In the genomic region with DNA sequence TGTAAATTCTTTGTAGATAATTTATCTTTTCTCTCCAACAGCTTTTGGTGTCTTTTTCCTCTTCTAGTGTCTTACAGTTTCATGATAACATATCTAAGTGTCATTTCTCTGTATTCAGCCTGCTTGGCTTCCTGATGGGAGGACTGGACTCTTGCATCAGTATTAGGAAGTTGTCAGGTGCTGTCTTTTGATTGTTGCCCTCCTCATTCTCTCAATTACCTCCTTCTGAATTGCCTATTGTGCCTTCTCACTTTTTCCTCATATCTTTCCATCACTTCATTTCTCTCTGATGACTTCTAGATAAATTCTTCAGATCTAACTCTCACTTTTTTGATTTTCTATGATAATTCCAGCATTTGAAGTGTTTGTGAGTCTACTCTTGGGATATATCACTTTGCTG, we compare ENCODE assay signal across 20 cellular contexts.
"Had no signal": no experiment of that assay in that cellular context is flagged by ENCODE, and none has a peak within 500 bp of the region (broad histone marks: within the 10 kb centered on the region; RNA-seq: fewer than 3 reads in every experiment).

No MANE protein-coding gene starts in this region.

- H3K9me3 Mint-ChIP-seq: activated CD8-positive, alpha-beta T cell treated with anti-CD3 and anti-CD28 coated beads for 36 hours; activated T-cell treated with anti-CD3 and anti-CD28 coated beads, Interleukin-2, amount 50 U/mL, for 4 hours; activated T-helper 17 cell treated with anti-CD3 and anti-CD28 coated beads, Interleukin-2, amount 50 U/mL, for 72 hours had no signal

- H3K4me3 Mint-ChIP-seq: activated B cell treated with CpG ODN at 0.5 μM for 24 hours; activated CD8-positive, alpha-beta T cell treated with anti-CD3 and anti-CD28 coated beads for 36 hours; activated naive CD8-positive, alpha-beta T cell; activated T-cell treated with anti-CD3 and anti-CD28 coated beads, Interleukin-2, amount 50 U/mL, for 4 hours; activated T-helper 17 cell treated with anti-CD3 and anti-CD28 coated beads, Interleukin-2, amount 50 U/mL, for 72 hours had no signal

- H3K27ac Mint-ChIP-seq: activated B cell treated with CpG ODN at 0.5 μM for 24 hours; activated CD8-positive, alpha-beta T cell treated with anti-CD3 and anti-CD28 coated beads for 36 hours; activated naive CD8-positive, alpha-beta T cell; activated T-helper 17 cell treated with anti-CD3 and anti-CD28 coated beads, Interleukin-2, amount 50 U/mL, for 72 hours had no signal

- H3K27me3 ChIP-seq: body of pancreas, esophagus squamous epithelium, gastroesophageal sphincter, heart right ventricle, hepatocyte had no signal

- H3K36me3 ChIP-seq: esophagus squamous epithelium, gastroesophageal sphincter, heart right ventricle, WERI-Rb-1 had no signal

- ATAC-seq: activated T-cell treated with anti-CD3 and anti-CD28 coated beads, Interleukin-2, amount 50 U/mL, for 4 hours; activated T-helper 17 cell treated with anti-CD3 and anti-CD28 coated beads, Interleukin-2, amount 50 U/mL, for 72 hours had no signal

- H3K4me3 ChIP-seq: body of pancreas, esophagus squamous epithelium, gastroesophageal sphincter, heart right ventricle, hepatocyte had no signal

- H3K36me3 Mint-ChIP-seq: activated naive CD8-positive, alpha-beta T cell had no signal

- H3K27me3 Mint-ChIP-seq: activated naive CD8-positive, alpha-beta T cell had no signal

- DNase-seq: activated B cell treated with CpG ODN at 0.5 μM for 24 hours; activated CD4-positive, alpha-beta T cell treated with anti-CD3 and anti-CD28 coated beads for 48 hours; activated CD4-positive, alpha-beta T cell treated with anti-CD3 and anti-CD28 coated beads, Interleukin-2, amount 50 U/mL, for 1 hour; activated CD8-positive, alpha-beta memory T cell treated with anti-CD3 and anti-CD28 coated beads for 24 hours; activated effector memory CD4-positive, alpha-beta T cell treated with Interleukin-2 at 50 U/mL for 16 hours; activated gamma-delta T cell treated with Interleukin-2 at 50 U/mL for 16 hours; activated naive CD4-positive, alpha-beta T cell treated with anti-CD3 and anti-CD28 coated beads, Interleukin-2, amount 50 U/mL, for 16 hours; activated naive CD4-positive, alpha-beta T cell treated with Interleukin-2 at 50 U/mL for 16 hours; activated T-cell treated with anti-CD3 and anti-CD28 coated beads, Interleukin-2, amount 50 U/mL, for 4 hours; cortex of kidney; effector CD4-positive, alpha-beta T cell; esophagus squamous epithelium had no signal

- H3K4me2 ChIP-seq: hepatocyte had no signal

- H3K4me1 Mint-ChIP-seq: activated B cell treated with CpG ODN at 0.5 μM for 24 hours; activated T-helper 17 cell treated with anti-CD3 and anti-CD28 coated beads, Interleukin-2, amount 50 U/mL, for 72 hours had no signal

- H3K79me2 ChIP-seq: hepatocyte had no signal

- H3K9me3 ChIP-seq: body of pancreas, esophagus squamous epithelium, gastroesophageal sphincter, heart right ventricle had no signal

- H3K4me1 ChIP-seq: body of pancreas, gastroesophageal sphincter had no signal

- H2AFZ ChIP-seq: hepatocyte had no signal
